ENCODE assay signal across 1 cellular context in the genomic region with DNA sequence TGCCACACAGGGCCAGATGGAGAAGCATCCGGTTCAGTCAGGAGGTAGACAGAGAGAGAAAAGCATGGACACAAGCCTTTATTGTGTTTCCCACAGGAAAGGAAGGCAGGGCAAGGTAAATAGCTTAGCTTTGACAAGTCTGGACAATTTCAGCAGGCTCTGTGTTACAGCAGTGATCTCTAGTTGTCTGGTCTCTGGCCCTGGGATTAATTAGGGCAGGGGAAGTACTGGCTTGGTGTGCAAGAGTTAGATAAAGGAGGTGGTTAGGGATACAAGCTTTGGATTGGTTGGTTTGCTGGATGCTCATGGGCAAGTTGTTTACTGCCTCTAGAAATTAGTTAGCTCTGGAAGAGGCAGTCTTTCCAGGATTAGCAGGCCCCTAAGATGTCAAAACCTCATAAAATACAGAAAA.
A peak's percentile ranks its signal among the peaks of the same experiment; 100 is the strongest.
TF ChIP-seq lines count a peak whose summit lies in the region.

No MANE protein-coding gene starts in this region.

TF ChIP-seq in HepG2, 621 proteins besides CTCF, POLR2A, EP300 and RAD21 (continues in another document):
- TF ChIP-seq, protein P1, sequence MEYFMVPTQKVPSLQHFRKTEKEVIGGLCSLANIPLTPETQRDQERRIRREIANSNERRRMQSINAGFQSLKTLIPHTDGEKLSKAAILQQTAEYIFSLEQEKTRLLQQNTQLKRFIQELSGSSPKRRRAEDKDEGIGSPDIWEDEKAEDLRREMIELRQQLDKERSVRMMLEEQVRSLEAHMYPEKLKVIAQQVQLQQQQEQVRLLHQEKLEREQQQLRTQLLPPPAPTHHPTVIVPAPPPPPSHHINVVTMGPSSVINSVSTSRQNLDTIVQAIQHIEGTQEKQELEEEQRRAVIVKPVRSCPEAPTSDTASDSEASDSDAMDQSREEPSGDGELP (IDR thresholded peaks at IDR 0.05; ENCODE audit: borderline replicate concordance, low read depth): 0 out of 2 replicates have a peak, but pooled peaks have one; percentile 9
- TF ChIP-seq ZNF766 (CRISPR knock-in tag; IDR thresholded peaks at IDR 0.05; ENCODE audit: borderline replicate concordance) (peak; percentile 89; the same call in 1 of the 2 replicates), MIXL1 (CRISPR knock-in tag; IDR thresholded peaks at IDR 0.05) (peak; percentile 84), RCOR2 (CRISPR knock-in tag; IDR thresholded peaks at IDR 0.05) (peak; percentile 75; the same call in 1 of the 2 replicates), KDM3A (CRISPR knock-in tag; IDR thresholded peaks at IDR 0.05; ENCODE audit: low read depth) (0 out of 2 replicates have a peak, but pooled peaks have one; percentile 45), IRF2 (CRISPR knock-in tag; IDR thresholded peaks at IDR 0.05) (peak; percentile 60; the same call in 1 of the 2 replicates), XRCC5 (optimal IDR thresholded peaks at IDR 0.05; ENCODE audit: low read length) (peak; percentile 45), MEIS2 (CRISPR knock-in tag; IDR thresholded peaks at IDR 0.05) (peak; percentile 59), ETV5 (CRISPR knock-in tag; IDR thresholded peaks at IDR 0.05; ENCODE audit: borderline replicate concordance) (peak; percentile 94; the same call in 1 of the 2 replicates), ZNF614 (CRISPR knock-in tag; IDR thresholded peaks at IDR 0.05; ENCODE audit: borderline replicate concordance) (0 out of 2 replicates have a peak, but pooled peaks have one; percentile 47), ZNF598 (CRISPR knock-in tag; IDR thresholded peaks at IDR 0.05; ENCODE audit: borderline replicate concordance) (no peak), GATAD2A (CRISPR knock-in tag; IDR thresholded peaks at IDR 0.05) (peak; percentile 52; the same call in 1 of the 2 replicates), ELF4 (CRISPR knock-in tag; IDR thresholded peaks at IDR 0.05; ENCODE audit: borderline replicate concordance) (0 out of 2 replicates have a peak, but pooled peaks have one; percentile 52), SOX6 (IDR thresholded peaks at IDR 0.05) (no peak), SOX6 (CRISPR knock-in tag; IDR thresholded peaks at IDR 0.05) (peak; percentile 63; the same call in 1 of the 2 replicates), ZNF577 (CRISPR knock-in tag; IDR thresholded peaks at IDR 0.05; ENCODE audit: borderline replicate concordance, low read depth) (no peak), ZNF674 (CRISPR knock-in tag; IDR thresholded peaks at IDR 0.05; ENCODE audit: low read depth) (no peak), SALL2 (CRISPR knock-in tag; IDR thresholded peaks at IDR 0.05) (no peak), SOX13 (IDR thresholded peaks at IDR 0.05) (no peak), SOX13 (CRISPR knock-in tag; conservative IDR thresholded peaks at IDR 0.05 in 1 of 2, IDR thresholded peaks at IDR 0.05 in 1 of 2) (peak in 1 of 2 experiments; percentile 75; a peak in 2 of 4 replicates), RXRB (CRISPR knock-in tag; IDR thresholded peaks at IDR 0.05; ENCODE audit: borderline replicate concordance) (peak; percentile 71; the same call in 1 of the 2 replicates), SP4 (CRISPR knock-in tag; IDR thresholded peaks at IDR 0.05) (no peak), ZNF558 (CRISPR knock-in tag; IDR thresholded peaks at IDR 0.05; ENCODE audit: borderline replicate concordance) (no peak), SOX5 (CRISPR knock-in tag; IDR thresholded peaks at IDR 0.05; ENCODE audit: borderline replicate concordance) (peak; percentile 70; the same call in 1 of the 2 replicates), FOSL1 (CRISPR knock-in tag; IDR thresholded peaks at IDR 0.05; ENCODE audit: borderline replicate concordance) (no peak), FOSL2 (CRISPR knock-in tag; IDR thresholded peaks at IDR 0.05) (peak; percentile 31; the same call in 1 of the 2 replicates), MIER2 (CRISPR knock-in tag; IDR thresholded peaks at IDR 0.05) (peak; percentile 74; the same call in 1 of the 2 replicates), ZNF788 (CRISPR knock-in tag; IDR thresholded peaks at IDR 0.05; ENCODE audit: borderline replicate concordance) (peak; percentile 33; the same call in 1 of the 2 replicates), ZNF605 (CRISPR knock-in tag; IDR thresholded peaks at IDR 0.05) (no peak), CAMTA2 (CRISPR knock-in tag; IDR thresholded peaks at IDR 0.05; ENCODE audit: borderline replicate concordance) (no peak), GATAD1 (CRISPR knock-in tag; IDR thresholded peaks at IDR 0.05) (0 out of 2 replicates have a peak, but pooled peaks have one; percentile 42)
- TF ChIP-seq, protein P2, sequence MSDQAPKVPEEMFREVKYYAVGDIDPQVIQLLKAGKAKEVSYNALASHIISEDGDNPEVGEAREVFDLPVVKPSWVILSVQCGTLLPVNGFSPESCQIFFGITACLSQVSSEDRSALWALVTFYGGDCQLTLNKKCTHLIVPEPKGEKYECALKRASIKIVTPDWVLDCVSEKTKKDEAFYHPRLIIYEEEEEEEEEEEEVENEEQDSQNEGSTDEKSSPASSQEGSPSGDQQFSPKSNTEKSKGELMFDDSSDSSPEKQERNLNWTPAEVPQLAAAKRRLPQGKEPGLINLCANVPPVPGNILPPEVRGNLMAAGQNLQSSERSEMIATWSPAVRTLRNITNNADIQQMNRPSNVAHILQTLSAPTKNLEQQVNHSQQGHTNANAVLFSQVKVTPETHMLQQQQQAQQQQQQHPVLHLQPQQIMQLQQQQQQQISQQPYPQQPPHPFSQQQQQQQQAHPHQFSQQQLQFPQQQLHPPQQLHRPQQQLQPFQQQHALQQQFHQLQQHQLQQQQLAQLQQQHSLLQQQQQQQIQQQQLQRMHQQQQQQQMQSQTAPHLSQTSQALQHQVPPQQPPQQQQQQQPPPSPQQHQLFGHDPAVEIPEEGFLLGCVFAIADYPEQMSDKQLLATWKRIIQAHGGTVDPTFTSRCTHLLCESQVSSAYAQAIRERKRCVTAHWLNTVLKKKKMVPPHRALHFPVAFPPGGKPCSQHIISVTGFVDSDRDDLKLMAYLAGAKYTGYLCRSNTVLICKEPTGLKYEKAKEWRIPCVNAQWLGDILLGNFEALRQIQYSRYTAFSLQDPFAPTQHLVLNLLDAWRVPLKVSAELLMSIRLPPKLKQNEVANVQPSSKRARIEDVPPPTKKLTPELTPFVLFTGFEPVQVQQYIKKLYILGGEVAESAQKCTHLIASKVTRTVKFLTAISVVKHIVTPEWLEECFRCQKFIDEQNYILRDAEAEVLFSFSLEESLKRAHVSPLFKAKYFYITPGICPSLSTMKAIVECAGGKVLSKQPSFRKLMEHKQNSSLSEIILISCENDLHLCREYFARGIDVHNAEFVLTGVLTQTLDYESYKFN (CRISPR knock-in tag; conservative IDR thresholded peaks at IDR 0.05): 0 out of 2 replicates have a peak, but pooled peaks have one; percentile 29
- TF ChIP-seq, protein P3, sequence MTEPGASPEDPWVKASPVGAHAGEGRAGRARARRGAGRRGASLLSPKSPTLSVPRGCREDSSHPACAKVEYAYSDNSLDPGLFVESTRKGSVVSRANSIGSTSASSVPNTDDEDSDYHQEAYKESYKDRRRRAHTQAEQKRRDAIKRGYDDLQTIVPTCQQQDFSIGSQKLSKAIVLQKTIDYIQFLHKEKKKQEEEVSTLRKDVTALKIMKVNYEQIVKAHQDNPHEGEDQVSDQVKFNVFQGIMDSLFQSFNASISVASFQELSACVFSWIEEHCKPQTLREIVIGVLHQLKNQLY (CRISPR knock-in tag; IDR thresholded peaks at IDR 0.05): peak; percentile 34; the same call in 1 of the 2 replicates
- TF ChIP-seq, protein P4, sequence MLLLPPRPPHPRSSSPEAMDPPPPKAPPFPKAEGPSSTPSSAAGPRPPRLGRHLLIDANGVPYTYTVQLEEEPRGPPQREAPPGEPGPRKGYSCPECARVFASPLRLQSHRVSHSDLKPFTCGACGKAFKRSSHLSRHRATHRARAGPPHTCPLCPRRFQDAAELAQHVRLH (CRISPR knock-in tag; IDR thresholded peaks at IDR 0.05; ENCODE audit: borderline replicate concordance, low read depth): peak; percentile 23; the same call in 1 of the 2 replicates
- TF ChIP-seq, protein P5, sequence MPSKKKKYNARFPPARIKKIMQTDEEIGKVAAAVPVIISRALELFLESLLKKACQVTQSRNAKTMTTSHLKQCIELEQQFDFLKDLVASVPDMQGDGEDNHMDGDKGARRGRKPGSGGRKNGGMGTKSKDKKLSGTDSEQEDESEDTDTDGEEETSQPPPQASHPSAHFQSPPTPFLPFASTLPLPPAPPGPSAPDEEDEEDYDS (CRISPR knock-in tag; IDR thresholded peaks at IDR 0.05): peak; percentile 65
- TF ChIP-seq, protein P6, sequence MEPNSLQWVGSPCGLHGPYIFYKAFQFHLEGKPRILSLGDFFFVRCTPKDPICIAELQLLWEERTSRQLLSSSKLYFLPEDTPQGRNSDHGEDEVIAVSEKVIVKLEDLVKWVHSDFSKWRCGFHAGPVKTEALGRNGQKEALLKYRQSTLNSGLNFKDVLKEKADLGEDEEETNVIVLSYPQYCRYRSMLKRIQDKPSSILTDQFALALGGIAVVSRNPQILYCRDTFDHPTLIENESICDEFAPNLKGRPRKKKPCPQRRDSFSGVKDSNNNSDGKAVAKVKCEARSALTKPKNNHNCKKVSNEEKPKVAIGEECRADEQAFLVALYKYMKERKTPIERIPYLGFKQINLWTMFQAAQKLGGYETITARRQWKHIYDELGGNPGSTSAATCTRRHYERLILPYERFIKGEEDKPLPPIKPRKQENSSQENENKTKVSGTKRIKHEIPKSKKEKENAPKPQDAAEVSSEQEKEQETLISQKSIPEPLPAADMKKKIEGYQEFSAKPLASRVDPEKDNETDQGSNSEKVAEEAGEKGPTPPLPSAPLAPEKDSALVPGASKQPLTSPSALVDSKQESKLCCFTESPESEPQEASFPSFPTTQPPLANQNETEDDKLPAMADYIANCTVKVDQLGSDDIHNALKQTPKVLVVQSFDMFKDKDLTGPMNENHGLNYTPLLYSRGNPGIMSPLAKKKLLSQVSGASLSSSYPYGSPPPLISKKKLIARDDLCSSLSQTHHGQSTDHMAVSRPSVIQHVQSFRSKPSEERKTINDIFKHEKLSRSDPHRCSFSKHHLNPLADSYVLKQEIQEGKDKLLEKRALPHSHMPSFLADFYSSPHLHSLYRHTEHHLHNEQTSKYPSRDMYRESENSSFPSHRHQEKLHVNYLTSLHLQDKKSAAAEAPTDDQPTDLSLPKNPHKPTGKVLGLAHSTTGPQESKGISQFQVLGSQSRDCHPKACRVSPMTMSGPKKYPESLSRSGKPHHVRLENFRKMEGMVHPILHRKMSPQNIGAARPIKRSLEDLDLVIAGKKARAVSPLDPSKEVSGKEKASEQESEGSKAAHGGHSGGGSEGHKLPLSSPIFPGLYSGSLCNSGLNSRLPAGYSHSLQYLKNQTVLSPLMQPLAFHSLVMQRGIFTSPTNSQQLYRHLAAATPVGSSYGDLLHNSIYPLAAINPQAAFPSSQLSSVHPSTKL (CRISPR knock-in tag; IDR thresholded peaks at IDR 0.05): peak; percentile 77
- TF ChIP-seq, protein P7, sequence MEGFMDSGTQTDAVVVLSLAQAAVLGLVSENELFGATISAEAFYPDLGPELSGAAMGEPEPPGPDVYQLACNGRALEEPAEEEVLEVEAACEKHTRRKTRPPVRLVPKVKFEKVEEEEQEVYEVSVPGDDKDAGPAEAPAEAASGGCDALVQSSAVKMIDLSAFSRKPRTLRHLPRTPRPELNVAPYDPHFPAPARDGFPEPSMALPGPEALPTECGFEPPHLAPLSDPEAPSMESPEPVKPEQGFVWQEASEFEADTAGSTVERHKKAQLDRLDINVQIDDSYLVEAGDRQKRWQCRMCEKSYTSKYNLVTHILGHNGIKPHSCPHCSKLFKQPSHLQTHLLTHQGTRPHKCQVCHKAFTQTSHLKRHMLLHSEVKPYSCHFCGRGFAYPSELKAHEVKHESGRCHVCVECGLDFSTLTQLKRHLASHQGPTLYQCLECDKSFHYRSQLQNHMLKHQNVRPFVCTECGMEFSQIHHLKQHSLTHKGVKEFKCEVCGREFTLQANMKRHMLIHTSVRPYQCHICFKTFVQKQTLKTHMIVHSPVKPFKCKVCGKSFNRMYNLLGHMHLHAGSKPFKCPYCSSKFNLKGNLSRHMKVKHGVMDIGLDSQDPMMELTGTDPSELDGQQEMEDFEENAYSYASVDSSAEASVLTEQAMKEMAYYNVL (CRISPR knock-in tag; IDR thresholded peaks at IDR 0.05; ENCODE audit: borderline replicate concordance): peak; percentile 91
- TF ChIP-seq, protein P8, sequence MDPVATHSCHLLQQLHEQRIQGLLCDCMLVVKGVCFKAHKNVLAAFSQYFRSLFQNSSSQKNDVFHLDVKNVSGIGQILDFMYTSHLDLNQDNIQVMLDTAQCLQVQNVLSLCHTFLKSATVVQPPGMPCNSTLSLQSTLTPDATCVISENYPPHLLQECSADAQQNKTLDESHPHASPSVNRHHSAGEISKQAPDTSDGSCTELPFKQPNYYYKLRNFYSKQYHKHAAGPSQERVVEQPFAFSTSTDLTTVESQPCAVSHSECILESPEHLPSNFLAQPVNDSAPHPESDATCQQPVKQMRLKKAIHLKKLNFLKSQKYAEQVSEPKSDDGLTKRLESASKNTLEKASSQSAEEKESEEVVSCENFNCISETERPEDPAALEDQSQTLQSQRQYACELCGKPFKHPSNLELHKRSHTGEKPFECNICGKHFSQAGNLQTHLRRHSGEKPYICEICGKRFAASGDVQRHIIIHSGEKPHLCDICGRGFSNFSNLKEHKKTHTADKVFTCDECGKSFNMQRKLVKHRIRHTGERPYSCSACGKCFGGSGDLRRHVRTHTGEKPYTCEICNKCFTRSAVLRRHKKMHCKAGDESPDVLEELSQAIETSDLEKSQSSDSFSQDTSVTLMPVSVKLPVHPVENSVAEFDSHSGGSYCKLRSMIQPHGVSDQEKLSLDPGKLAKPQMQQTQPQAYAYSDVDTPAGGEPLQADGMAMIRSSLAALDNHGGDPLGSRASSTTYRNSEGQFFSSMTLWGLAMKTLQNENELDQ (CRISPR knock-in tag; IDR thresholded peaks at IDR 0.05; ENCODE audit: borderline replicate concordance): peak; percentile 76; the same call in 1 of the 2 replicates
- TF ChIP-seq, protein P9, sequence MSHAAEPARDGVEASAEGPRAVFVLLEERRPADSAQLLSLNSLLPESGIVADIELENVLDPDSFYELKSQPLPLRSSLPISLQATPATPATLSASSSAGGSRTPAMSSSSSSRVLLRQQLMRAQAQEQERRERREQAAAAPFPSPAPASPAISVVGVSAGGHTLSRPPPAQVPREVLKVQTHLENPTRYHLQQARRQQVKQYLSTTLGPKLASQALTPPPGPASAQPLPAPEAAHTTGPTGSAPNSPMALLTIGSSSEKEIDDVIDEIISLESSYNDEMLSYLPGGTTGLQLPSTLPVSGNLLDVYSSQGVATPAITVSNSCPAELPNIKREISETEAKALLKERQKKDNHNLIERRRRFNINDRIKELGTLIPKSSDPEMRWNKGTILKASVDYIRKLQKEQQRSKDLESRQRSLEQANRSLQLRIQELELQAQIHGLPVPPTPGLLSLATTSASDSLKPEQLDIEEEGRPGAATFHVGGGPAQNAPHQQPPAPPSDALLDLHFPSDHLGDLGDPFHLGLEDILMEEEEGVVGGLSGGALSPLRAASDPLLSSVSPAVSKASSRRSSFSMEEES (CRISPR knock-in tag; IDR thresholded peaks at IDR 0.05): peak; percentile 30; the same call in 1 of the 2 replicates
- TF ChIP-seq, protein P10, sequence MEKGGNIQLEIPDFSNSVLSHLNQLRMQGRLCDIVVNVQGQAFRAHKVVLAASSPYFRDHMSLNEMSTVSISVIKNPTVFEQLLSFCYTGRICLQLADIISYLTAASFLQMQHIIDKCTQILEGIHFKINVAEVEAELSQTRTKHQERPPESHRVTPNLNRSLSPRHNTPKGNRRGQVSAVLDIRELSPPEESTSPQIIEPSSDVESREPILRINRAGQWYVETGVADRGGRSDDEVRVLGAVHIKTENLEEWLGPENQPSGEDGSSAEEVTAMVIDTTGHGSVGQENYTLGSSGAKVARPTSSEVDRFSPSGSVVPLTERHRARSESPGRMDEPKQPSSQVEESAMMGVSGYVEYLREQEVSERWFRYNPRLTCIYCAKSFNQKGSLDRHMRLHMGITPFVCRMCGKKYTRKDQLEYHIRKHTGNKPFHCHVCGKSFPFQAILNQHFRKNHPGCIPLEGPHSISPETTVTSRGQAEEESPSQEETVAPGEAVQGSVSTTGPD (CRISPR knock-in tag; IDR thresholded peaks at IDR 0.05): no peak
